Comparison of ENCODE assay signal across 1 cellular context in the genomic region with DNA sequence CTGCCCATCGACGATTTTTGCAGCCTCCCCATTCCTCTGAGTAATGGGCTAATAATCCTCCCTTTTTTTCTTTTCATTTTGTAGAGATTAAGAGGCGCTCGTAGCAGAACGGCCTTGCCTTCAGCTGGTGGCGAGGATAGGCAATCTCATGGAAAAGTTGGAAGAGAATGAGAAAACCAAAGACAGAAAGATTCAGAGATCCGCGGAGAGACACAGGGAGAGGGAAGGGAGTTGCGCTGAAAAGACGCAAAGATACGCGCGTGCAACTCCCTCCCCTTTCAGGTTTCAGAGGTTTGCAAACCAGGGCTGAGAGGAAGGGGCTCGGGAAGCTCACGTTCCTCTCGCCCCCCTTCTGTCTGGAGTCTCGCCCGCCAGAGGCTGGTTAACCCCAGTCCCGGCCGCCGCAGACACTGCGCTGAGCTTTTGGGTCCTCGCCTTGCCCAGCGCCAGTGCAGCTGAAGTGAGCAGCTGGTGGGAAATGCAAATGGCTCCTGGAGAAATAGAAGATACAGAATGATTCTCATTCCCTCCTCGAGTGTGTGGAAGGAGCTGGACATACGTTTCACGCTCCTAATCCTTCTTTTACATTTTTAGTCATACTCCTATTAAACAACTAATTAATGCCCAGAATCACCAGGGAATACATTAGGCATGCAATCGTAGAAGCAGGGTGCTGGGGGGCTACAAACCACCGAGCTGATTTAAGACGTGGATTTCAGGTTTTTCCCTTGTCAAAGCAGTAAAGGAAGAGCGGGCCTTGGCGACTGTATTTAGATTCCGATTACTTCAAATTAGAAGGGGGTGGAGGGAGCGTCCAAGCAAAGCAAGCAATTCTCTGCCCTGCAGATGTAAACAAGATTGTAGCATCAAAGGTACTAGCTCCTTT.
A peak's percentile ranks its signal among the peaks of the same experiment; 100 is the strongest.
TF ChIP-seq lines count a peak whose summit lies in the region.

No MANE protein-coding gene starts in this region.

TF ChIP-seq in neural cell, 6 proteins besides CTCF, POLR2A, EP300 and RAD21 (continued from another document):
- TF ChIP-seq, protein P1, sequence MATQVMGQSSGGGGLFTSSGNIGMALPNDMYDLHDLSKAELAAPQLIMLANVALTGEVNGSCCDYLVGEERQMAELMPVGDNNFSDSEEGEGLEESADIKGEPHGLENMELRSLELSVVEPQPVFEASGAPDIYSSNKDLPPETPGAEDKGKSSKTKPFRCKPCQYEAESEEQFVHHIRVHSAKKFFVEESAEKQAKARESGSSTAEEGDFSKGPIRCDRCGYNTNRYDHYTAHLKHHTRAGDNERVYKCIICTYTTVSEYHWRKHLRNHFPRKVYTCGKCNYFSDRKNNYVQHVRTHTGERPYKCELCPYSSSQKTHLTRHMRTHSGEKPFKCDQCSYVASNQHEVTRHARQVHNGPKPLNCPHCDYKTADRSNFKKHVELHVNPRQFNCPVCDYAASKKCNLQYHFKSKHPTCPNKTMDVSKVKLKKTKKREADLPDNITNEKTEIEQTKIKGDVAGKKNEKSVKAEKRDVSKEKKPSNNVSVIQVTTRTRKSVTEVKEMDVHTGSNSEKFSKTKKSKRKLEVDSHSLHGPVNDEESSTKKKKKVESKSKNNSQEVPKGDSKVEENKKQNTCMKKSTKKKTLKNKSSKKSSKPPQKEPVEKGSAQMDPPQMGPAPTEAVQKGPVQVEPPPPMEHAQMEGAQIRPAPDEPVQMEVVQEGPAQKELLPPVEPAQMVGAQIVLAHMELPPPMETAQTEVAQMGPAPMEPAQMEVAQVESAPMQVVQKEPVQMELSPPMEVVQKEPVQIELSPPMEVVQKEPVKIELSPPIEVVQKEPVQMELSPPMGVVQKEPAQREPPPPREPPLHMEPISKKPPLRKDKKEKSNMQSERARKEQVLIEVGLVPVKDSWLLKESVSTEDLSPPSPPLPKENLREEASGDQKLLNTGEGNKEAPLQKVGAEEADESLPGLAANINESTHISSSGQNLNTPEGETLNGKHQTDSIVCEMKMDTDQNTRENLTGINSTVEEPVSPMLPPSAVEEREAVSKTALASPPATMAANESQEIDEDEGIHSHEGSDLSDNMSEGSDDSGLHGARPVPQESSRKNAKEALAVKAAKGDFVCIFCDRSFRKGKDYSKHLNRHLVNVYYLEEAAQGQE (IDR thresholded peaks at IDR 0.05; ENCODE audit: borderline replicate concordance) = no peak
- TF ChIP-seq EZH2 (IDR thresholded peaks at IDR 0.05; ENCODE audit: borderline replicate concordance, insufficient read depth, low read length, poor library complexity, severe bottlenecking) (peak; percentile 77), MXI1 (conservative IDR thresholded peaks at IDR 0.05; ENCODE audit: poor library complexity, severe bottlenecking) (no peak)
